Comparison of ENCODE assay signal across 1 cellular context in genomic region chr10:4981722-4982471, GRCh38.
TF ChIP-seq lines count a peak whose summit lies in the region.

No MANE protein-coding gene starts in this region.

TF ChIP-seq in HepG2, 621 proteins besides CTCF, POLR2A, EP300 and RAD21 (continued from another document and continues in another):
- TF ChIP-seq HMGXB3 (CRISPR knock-in tag; IDR thresholded peaks at IDR 0.05; ENCODE audit: borderline replicate concordance) (peak; percentile 85; the same call in 1 of the 2 replicates), HNF1B (CRISPR knock-in tag; IDR thresholded peaks at IDR 0.05) (peak; percentile 70), ZNF747 (CRISPR knock-in tag; IDR thresholded peaks at IDR 0.05; ENCODE audit: borderline replicate concordance) (no peak), ZNF121 (CRISPR knock-in tag; IDR thresholded peaks at IDR 0.05) (peak; percentile 49; the same call in 1 of the 2 replicates), NCOA5 (CRISPR knock-in tag; IDR thresholded peaks at IDR 0.05) (peak; percentile 84), ZNF790 (CRISPR knock-in tag; IDR thresholded peaks at IDR 0.05; ENCODE audit: borderline replicate concordance) (no peak), HIVEP1 (CRISPR knock-in tag; IDR thresholded peaks at IDR 0.05) (0 out of 2 replicates have a peak, but pooled peaks have one; percentile 30), ZNF569 (CRISPR knock-in tag; IDR thresholded peaks at IDR 0.05; ENCODE audit: borderline replicate concordance) (no peak), ZNF343 (CRISPR knock-in tag; IDR thresholded peaks at IDR 0.05) (0 out of 2 replicates have a peak, but pooled peaks have one; percentile 26), REST (IDR thresholded peaks at IDR 0.05; ENCODE audit: borderline replicate concordance in 1 of 2, low read depth in 1 of 2, low read length in 2 of 2) (peak in 1 of 2 experiments; percentile 40; a peak in 1 of 4 replicates), ZNF891 (CRISPR knock-in tag; IDR thresholded peaks at IDR 0.05) (no peak), NKX3-1 (CRISPR knock-in tag; IDR thresholded peaks at IDR 0.05) (no peak), HHEX (CRISPR knock-in tag; IDR thresholded peaks at IDR 0.05) (no peak), TAF15 (IDR thresholded peaks at IDR 0.05; ENCODE audit: low read depth, low read length, poor library complexity, severe bottlenecking) (no peak), ZNF567 (CRISPR knock-in tag; IDR thresholded peaks at IDR 0.05; ENCODE audit: borderline replicate concordance) (0 out of 2 replicates have a peak, but pooled peaks have one; percentile 24), MTF1 (CRISPR knock-in tag; IDR thresholded peaks at IDR 0.05) (0 out of 2 replicates have a peak, but pooled peaks have one; percentile 37), RFX1 (IDR thresholded peaks at IDR 0.05) (no peak), SIN3A (IDR thresholded peaks at IDR 0.05; ENCODE audit: borderline replicate concordance, low read depth, low read length) (peak; percentile 62; the same call in 1 of the 2 replicates), TP53 (CRISPR knock-in tag; conservative IDR thresholded peaks at IDR 0.05) (no peak), ARID4A (CRISPR knock-in tag; IDR thresholded peaks at IDR 0.05; ENCODE audit: borderline replicate concordance) (peak; percentile 39; the same call in 1 of the 2 replicates), DNMT3B (CRISPR knock-in tag; conservative IDR thresholded peaks at IDR 0.05) (no peak; the same call in 1 of the 2 replicates), ZBTB4 (CRISPR knock-in tag; IDR thresholded peaks at IDR 0.05; ENCODE audit: borderline replicate concordance) (peak; percentile 63; the same call in 1 of the 2 replicates), REL (CRISPR knock-in tag; conservative IDR thresholded peaks at IDR 0.05) (peak; percentile 27; the same call in 1 of the 2 replicates), ZBTB33 (CRISPR knock-in tag; IDR thresholded peaks at IDR 0.05) (peak; percentile 19), KLF16 (CRISPR knock-in tag; IDR thresholded peaks at IDR 0.05) (no peak), MXD3 (CRISPR knock-in tag; IDR thresholded peaks at IDR 0.05) (no peak), CHCHD3 (CRISPR knock-in tag; IDR thresholded peaks at IDR 0.05) (no peak), EZH2 (conservative IDR thresholded peaks at IDR 0.05; ENCODE audit: low read depth, low read length) (no peak), MLLT10 (CRISPR knock-in tag; IDR thresholded peaks at IDR 0.05) (no peak), PRPF4 (IDR thresholded peaks at IDR 0.05; ENCODE audit: low read depth, low read length, poor library complexity, severe bottlenecking) (peak; percentile 48), ELF1 (CRISPR knock-in tag; IDR thresholded peaks at IDR 0.05) (no peak; the same call in 1 of the 2 replicates), KDM5B (CRISPR knock-in tag; IDR thresholded peaks at IDR 0.05; ENCODE audit: borderline replicate concordance) (peak; percentile 21; the same call in 1 of the 2 replicates), IKZF1 (IDR thresholded peaks at IDR 0.05) (no peak), ZNF629 (CRISPR knock-in tag; conservative IDR thresholded peaks at IDR 0.05) (no peak), ZNF503 (CRISPR knock-in tag; IDR thresholded peaks at IDR 0.05) (no peak)
